17 cellular contexts compared by ENCODE assay signal in the genomic region with DNA sequence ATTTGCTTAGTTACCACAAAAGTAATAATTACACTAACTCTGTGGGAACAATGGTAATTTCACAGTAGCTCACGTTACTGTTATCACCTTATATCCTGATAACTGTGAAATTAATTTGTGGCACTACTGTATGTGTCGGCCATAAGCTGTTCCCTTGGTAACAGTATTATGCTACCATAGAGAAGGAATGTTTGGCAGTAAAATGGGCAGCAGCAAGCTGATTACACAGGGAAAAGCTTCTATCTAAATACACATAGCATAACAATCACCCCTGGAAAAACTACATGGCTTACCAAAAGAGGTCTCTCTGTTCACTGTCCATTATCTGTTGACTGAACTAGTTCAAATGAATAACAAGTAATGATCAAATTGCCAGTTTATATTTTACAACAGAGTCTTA.
DNase-seq lines count a peak whose midpoint lies in the region; ATAC-seq, FAIRE-seq and TF ChIP-seq lines count a peak whose summit lies in the region.
"Had no signal": no experiment of that assay in that cellular context is flagged by ENCODE, and none has a peak within 500 bp of the region (broad histone marks: within the 10 kb centered on the region; RNA-seq: fewer than 3 reads in every experiment).

No MANE protein-coding gene starts in this region.

- no peak overlapping the region for H3K4me3 Mint-ChIP-seq in effector memory CD8-positive, alpha-beta T cell
- no peak overlapping the region for H3K4me3 Mint-ChIP-seq in CD8-positive, alpha-beta memory T cell
- H3K4me3 Mint-ChIP-seq: CD4-positive, alpha-beta T cell; IgD-negative memory B cell; natural killer cell treated with Interleukin-12 subunit alpha and Interleukin-12 subunit beta and Interleukin-15 and Interleukin-18, amount 100 ng/mL, for 72 hours had no signal

- ATAC-seq in effector memory CD8-positive, alpha-beta T cell (replicated peaks): no peak
- ATAC-seq: foreskin keratinocyte; natural killer cell treated with Interleukin-12 subunit alpha and Interleukin-12 subunit beta and Interleukin-15 and Interleukin-18, amount 100 ng/mL, for 72 hours had no signal

- no peaks in the 10 kb centered on the region for H3K27me3 Mint-ChIP-seq in effector memory CD8-positive, alpha-beta T cell
- H3K27me3 Mint-ChIP-seq in CD8-positive, alpha-beta memory T cell: no peaks in the 10 kb centered on the region
- H3K27me3 Mint-ChIP-seq: CD4-positive, alpha-beta T cell; IgD-negative memory B cell; natural killer cell treated with Interleukin-12 subunit alpha and Interleukin-12 subunit beta and Interleukin-15 and Interleukin-18, amount 100 ng/mL, for 72 hours had no signal

- peak overlapping the region; percentile 19 for H2AFZ ChIP-seq in neuron (ENCODE audit: low read depth, low read length)

- no peaks in the 10 kb centered on the region for H3K27me3 ChIP-seq in neuron (ENCODE audit: insufficient read depth, low read length)
- no peaks in the 10 kb centered on the region for H3K27me3 ChIP-seq in CD8-positive, alpha-beta memory T cell (ENCODE audit: insufficient read depth, low read length, poor library complexity, severe bottlenecking)
- H3K27me3 ChIP-seq: foreskin keratinocyte had no signal

- peak; percentile 61 for FAIRE-seq in H54 (lab: Jason Lieb, UNC)
- FAIRE-seq: colon, keratinocyte had no signal

- H3K4me1 Mint-ChIP-seq in effector memory CD8-positive, alpha-beta T cell (ENCODE audit: low read depth in 2 of 2): peaks cover 13 to 14% of the 10 kb centered on the region in 2 donors
- H3K4me1 Mint-ChIP-seq in CD8-positive, alpha-beta memory T cell: peaks cover 18 to 35% (median 33%) of the 10 kb centered on the region in 3 donors

- CTCF ChIA-PET in CD8-positive, alpha-beta memory T cell (lab: Charles Lee): interaction anchor here (1.2 kb wide), 1 partner anchor 9 kb away, joined by 3 read pairs; no protein-coding TSS in a partner anchor

- no peaks in the 10 kb centered on the region for H3K36me3 ChIP-seq in neuron (ENCODE audit: insufficient read depth, low read length)
- H3K36me3 ChIP-seq in CD8-positive, alpha-beta memory T cell (ENCODE audit: insufficient read depth, low read length): no peaks in the 10 kb centered on the region

- peaks cover 12% of the 10 kb centered on the region for H3K4me1 ChIP-seq in neuron (ENCODE audit: insufficient read depth, low read length)
- no peaks in the 10 kb centered on the region for H3K4me1 ChIP-seq in CD8-positive, alpha-beta memory T cell (ENCODE audit: insufficient read depth, low read length)
- H3K4me1 ChIP-seq: foreskin keratinocyte had no signal

- DNase-seq in H54 (ENCODE audit: insufficient read length, low spot score) (no peak), NCI-H2029 treated with DMSO at 0.1 percent for 48 hours (lab: John Stamatoyannopoulos, UW) (peak; percentile 46), dedifferentiated amniotic fluid mesenchymal stem cell (ENCODE audit: extremely low spot score) (peak; percentile 19)
- DNase-seq in effector memory CD8-positive, alpha-beta T cell: no peak
- DNase-seq in CD8-positive, alpha-beta memory T cell: no peak
- no peak for DNase-seq in activated effector memory CD4-positive, alpha-beta T cell treated with Interleukin-2 at 50 U/mL for 16 hours
- DNase-seq: activated naive CD4-positive, alpha-beta T cell treated with anti-CD3 and anti-CD28 coated beads, Interleukin-2, amount 50 U/mL, for 16 hours; CD4-positive, alpha-beta T cell; foreskin keratinocyte; NCI-H2171 had no signal

- no peaks in the 10 kb centered on the region for H3K9me3 ChIP-seq in neuron (ENCODE audit: low read length)
- H3K9me3 ChIP-seq in CD8-positive, alpha-beta memory T cell (ENCODE audit: low read length): no peaks in the 10 kb centered on the region

- no peak overlapping the region for H3K4me3 ChIP-seq in neuron (ENCODE audit: low read length)
- H3K4me3 ChIP-seq in CD8-positive, alpha-beta memory T cell (ENCODE audit: low read length): no peak overlapping the region
- H3K4me3 ChIP-seq: smooth muscle cell had no signal

- H3K27ac Mint-ChIP-seq in effector memory CD8-positive, alpha-beta T cell: peak overlapping the region in 1 of 2 donors; percentile 63
- H3K27ac Mint-ChIP-seq in CD8-positive, alpha-beta memory T cell: no peak overlapping the region
- H3K27ac Mint-ChIP-seq: CD4-positive, alpha-beta T cell; IgD-negative memory B cell; natural killer cell treated with Interleukin-12 subunit alpha and Interleukin-12 subunit beta and Interleukin-15 and Interleukin-18, amount 100 ng/mL, for 72 hours had no signal

- POLR2A ChIA-PET in CD8-positive, alpha-beta memory T cell (lab: Charles Lee): no interaction called here

- no peaks in the 10 kb centered on the region for H3K36me3 Mint-ChIP-seq in effector memory CD8-positive, alpha-beta T cell (ENCODE audit: insufficient read depth)
- peaks cover 0 to 13% (median 8%) of the 10 kb centered on the region in 3 donors for H3K36me3 Mint-ChIP-seq in CD8-positive, alpha-beta memory T cell
- H3K36me3 Mint-ChIP-seq: IgD-negative memory B cell; natural killer cell treated with Interleukin-12 subunit alpha and Interleukin-12 subunit beta and Interleukin-15 and Interleukin-18, amount 100 ng/mL, for 72 hours had no signal

- H3K9me3 Mint-ChIP-seq in effector memory CD8-positive, alpha-beta T cell: no peaks in the 10 kb centered on the region
- H3K9me3 Mint-ChIP-seq in CD8-positive, alpha-beta memory T cell: no peaks in the 10 kb centered on the region
- H3K9me3 Mint-ChIP-seq: CD4-positive, alpha-beta T cell; IgD-negative memory B cell; natural killer cell treated with Interleukin-12 subunit alpha and Interleukin-12 subunit beta and Interleukin-15 and Interleukin-18, amount 100 ng/mL, for 72 hours had no signal

- no peak for TF ChIP-seq POLR2A in H54 (IDR thresholded peaks at IDR 0.05; ENCODE audit: low read depth, low read length)

- no peak overlapping the region for H3K27ac ChIP-seq in CD8-positive, alpha-beta memory T cell (ENCODE audit: low read depth, low read length)
- H3K27ac ChIP-seq: foreskin keratinocyte, RWPE1 had no signal

Comparison
In these comparisons a context has a peak if more than half of its experiments do, and no peak if none do; other contexts are left out.
1. DNase-seq: peak in NCI-H2029 treated with DMSO at 0.1 percent for 48 hours (single experiment) and dedifferentiated amniotic fluid mesenchymal stem cell (single experiment); none in H54 (single experiment), effector memory CD8-positive, alpha-beta T cell (0 of 3), CD8-positive, alpha-beta memory T cell (0 of 5) and activated effector memory CD4-positive, alpha-beta T cell treated with Interleukin-2 at 50 U/mL for 16 hours (single experiment).